28 cellular contexts compared by ENCODE assay signal in genomic region chr3:122466701-122467240, GRCh38.
"Had no signal": no experiment of that assay in that cellular context is flagged by ENCODE, and none has a peak within 500 bp of the region (broad histone marks: within the 10 kb centered on the region; RNA-seq: fewer than 3 reads in every experiment).

No MANE protein-coding gene starts in this region.

- FAIRE-seq: astrocyte, bronchial epithelial cell, endometrium, endothelial cell of umbilical vein had no signal

- ATAC-seq: activated T-helper 17 cell treated with anti-CD3 and anti-CD28 coated beads, Interleukin-2, amount 50 U/mL, for 72 hours; gastroesophageal sphincter; heart right ventricle had no signal

- H3K27ac ChIP-seq: brain microvascular endothelial cell, colonic mucosa, epithelial cell of prostate, esophagus squamous epithelium, gastroesophageal sphincter, heart right ventricle had no signal

- DNase-seq: activated CD4-positive, alpha-beta memory T cell treated with anti-CD3 and anti-CD28 coated beads, Interleukin-2, amount 10 ng/mL, durations not matched to agents 7 days and 5 days; activated CD4-positive, alpha-beta T cell treated with anti-CD3 and anti-CD28 coated beads for 1 hour; activated CD4-positive, alpha-beta T cell treated with anti-CD3 and anti-CD28 coated beads for 4 hours; activated CD4-positive, alpha-beta T cell treated with anti-CD3 and anti-CD28 coated beads, Interleukin-2, amount 10 ng/mL, durations not matched to agents 7 days and 5 days; activated CD4-positive, alpha-beta T cell treated with anti-CD3 and anti-CD28 coated beads, Interleukin-2, amount 50 U/mL, for 4 hours; activated CD8-positive, alpha-beta memory T cell treated with anti-CD3 and anti-CD28 coated beads, Interleukin-2, amount 50 U/mL, for 48 hours; activated effector memory CD4-positive, alpha-beta T cell treated with Interleukin-2 at 50 U/mL for 16 hours; activated gamma-delta T cell treated with Interleukin-2 at 50 U/mL for 16 hours; activated naive CD4-positive, alpha-beta T cell treated with anti-CD3 and anti-CD28 coated beads, Interleukin-2, amount 50 U/mL, for 16 hours; activated naive CD4-positive, alpha-beta T cell treated with Interleukin-2 at 50 U/mL for 16 hours; activated T-cell treated with anti-CD3 and anti-CD28 coated beads for 4 hours; activated T-cell treated with anti-CD3 and anti-CD28 coated beads, Interleukin-2, amount 50 U/mL, for 24 hours; amniotic stem cell; anterior cingulate cortex; brain microvascular endothelial cell; colonic mucosa; effector CD8-positive, alpha-beta T cell; esophagus squamous epithelium; foreskin melanocyte; heart right ventricle; T-helper 2 cell had no signal

- H3K27me3 ChIP-seq: brain microvascular endothelial cell, colonic mucosa, esophagus squamous epithelium, gastroesophageal sphincter, heart right ventricle had no signal

- H3K4me1 ChIP-seq: colonic mucosa, esophagus squamous epithelium had no signal

- H3K36me3 ChIP-seq: colonic mucosa had no signal

- H3K9me3 ChIP-seq: colonic mucosa, esophagus squamous epithelium, gastroesophageal sphincter, heart right ventricle had no signal

- H3K4me3 ChIP-seq: colonic mucosa, esophagus squamous epithelium, gastroesophageal sphincter, heart right ventricle had no signal
